In the genomic region with DNA sequence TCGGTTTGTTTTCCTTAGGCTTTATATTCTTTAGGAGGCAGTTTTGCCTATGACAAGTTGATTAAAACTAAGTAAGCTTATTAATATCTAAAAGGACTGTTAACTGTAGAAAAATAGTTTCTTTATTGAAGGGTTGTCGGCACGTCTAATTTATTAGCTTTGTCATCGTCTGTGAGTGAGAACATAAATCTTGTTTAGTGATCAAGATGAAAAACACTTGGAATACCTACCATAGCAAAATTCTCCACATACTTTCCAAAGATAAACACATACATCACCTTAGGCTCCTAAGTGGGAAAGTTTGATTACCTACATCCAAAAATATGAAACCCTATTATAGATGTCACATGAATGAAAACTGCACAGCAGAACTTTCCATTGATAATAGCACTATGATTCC, we compare ENCODE assay signal across 16 cellular contexts.
DNase-seq lines count a peak whose midpoint lies in the region; ATAC-seq, FAIRE-seq and TF ChIP-seq lines count a peak whose summit lies in the region.
"Had no signal": no experiment of that assay in that cellular context is flagged by ENCODE, and none has a peak within 500 bp of the region (broad histone marks: within the 10 kb centered on the region; RNA-seq: fewer than 3 reads in every experiment).

No MANE protein-coding gene starts in this region.

- H3K27me3 Mint-ChIP-seq in mesothelial cell of epicardium (ENCODE audit: low read depth) = no peaks in the 10 kb centered on the region

- H3K27ac ChIP-seq in PC-9 (peak overlapping the region; percentile 93), stomach (no peak overlapping the region), lower lobe of right lung (no peak overlapping the region)
- H3K27ac ChIP-seq: BLaER1 treated with 17β-estradiol and CSF1 and Interleukin-3, amounts not matched to agents 10 nM and 100 nM; HL-60 had no signal

- no peak for ATAC-seq in GM18505 (IDR thresholded peaks at IDR 0.05; ENCODE audit: unreplicated experiment)
- no peak for ATAC-seq in lower lobe of right lung

- CTCF ChIA-PET in HEK293T (lab: Yijun Ruan, JAX) = no interaction called here
- CTCF ChIA-PET in PC-9 (lab: Charles Lee) = interaction anchor here (0.6 to 1.6 kb wide), 3 partner anchors 37 to 333 kb away, joined by 3 to 7 read pairs (median 3); no protein-coding TSS in a partner anchor

- peaks cover 37% of the 10 kb centered on the region for H3K4me1 Mint-ChIP-seq in mesothelial cell of epicardium

- TF ChIP-seq CTCF in PC-9 (conservative IDR thresholded peaks at IDR 0.05) (no peak), bronchial epithelial cell (IDR thresholded peaks at IDR 0.05; ENCODE audit: insufficient read depth, low read length, severe bottlenecking) (no peak), mesothelial cell of epicardium (IDR thresholded peaks at IDR 0.05; ENCODE audit: unreplicated experiment) (no peak), stomach (IDR thresholded peaks at IDR 0.05) (no peak), lower lobe of right lung (IDR thresholded peaks at IDR 0.05) (no peak)

- TF ChIP-seq POLR2A in stomach (IDR thresholded peaks at IDR 0.05) (no peak), GM18505 (IDR thresholded peaks at IDR 0.05; ENCODE audit: borderline replicate concordance, extremely low read depth, insufficient read depth, insufficient read length) (no peak)

- peaks cover 63% of the 10 kb centered on the region for H3K4me1 ChIP-seq in PC-9 (replicated peaks; ENCODE audit: insufficient read depth)
- H3K4me1 ChIP-seq in stomach = no peaks in the 10 kb centered on the region
- no peaks in the 10 kb centered on the region for H3K4me1 ChIP-seq in lower lobe of right lung
- H3K4me1 ChIP-seq: BLaER1 treated with 17β-estradiol and CSF1 and Interleukin-3, amounts not matched to agents 10 nM and 100 nM; HAP-1 had no signal

- peaks cover 27% of the 10 kb centered on the region for H3F3A ChIP-seq in PC-9 (ENCODE audit: insufficient read depth, low read depth)

- H3K4me3 ChIP-seq in PC-9 (peak overlapping the region; percentile 41; the same call in 1 of the 2 replicates), bronchial epithelial cell (ENCODE audit: low read depth, low read length) (no peak overlapping the region), stomach (no peak overlapping the region), lower lobe of right lung (no peak overlapping the region)
- H3K4me3 ChIP-seq: BLaER1 treated with 17β-estradiol and CSF1 and Interleukin-3, amounts not matched to agents 10 nM and 100 nM; HAP-1 had no signal

- peak overlapping the region; percentile 68 for H3K27ac Mint-ChIP-seq in mesothelial cell of epicardium

- no peaks in the 10 kb centered on the region for H3K9me2 ChIP-seq in PC-9 (ENCODE audit: insufficient read depth)

- DNase-seq in HEK293T (ENCODE audit: extremely low spot score) = no peak
- peak in 1 of 2 experiments; percentile 87 for DNase-seq in PC-9
- DNase-seq in bronchial epithelial cell (ENCODE audit: low read depth) = peak; percentile 25
- no peak for DNase-seq in mesothelial cell of epicardium (ENCODE audit: low spot score in 2 of 2, unreplicated experiment in 2 of 2)
- no peak for DNase-seq in stomach
- no peak for DNase-seq in lower lobe of right lung
- DNase-seq: ACHN; CD4-positive, CD25-positive, alpha-beta regulatory T cell; DMS53; GF-D8; GOT3 had no signal

- no peak for FAIRE-seq in bronchial epithelial cell (lab: Jason Lieb, UNC)
- FAIRE-seq: GM18507 had no signal

- no peaks in the 10 kb centered on the region for H4K20me1 ChIP-seq in PC-9 (ENCODE audit: insufficient read depth)
- H4K20me1 ChIP-seq: BLaER1 treated with 17β-estradiol and CSF1 and Interleukin-3, amounts not matched to agents 10 nM and 100 nM had no signal

- POLR2A ChIA-PET in HEK293T (lab: Yijun Ruan, JAX) = interaction anchor here (0.6 to 1.4 kb wide), 4 partner anchors 12 to 90 kb away, joined by 3 read pairs; no protein-coding TSS in a partner anchor
- POLR2A ChIA-PET in PC-9 (lab: Charles Lee; ENCODE audit: unreplicated experiment) = interaction anchor here (0.5 to 1.1 kb wide), 10 partner anchors 20 to 675 kb away, joined by 3 to 31 read pairs (median 5); no protein-coding TSS in a partner anchor

- BruUV-seq in PC-9 (replicated peaks; lab: Mats Ljungman, UMichigan) = no TSS peak

- 59 to 64% (median 62%) methylated on average over 4 of the region's 4 CpGs for WGBS in stomach, 5 donors

- no peak overlapping the region for H3K4me3 Mint-ChIP-seq in mesothelial cell of epicardium
- H3K4me3 Mint-ChIP-seq: CD4-positive, CD25-positive, alpha-beta regulatory T cell had no signal

- peaks cover 7% of the 10 kb centered on the region for H3K9me3 Mint-ChIP-seq in mesothelial cell of epicardium
- H3K9me3 Mint-ChIP-seq: CD4-positive, CD25-positive, alpha-beta regulatory T cell had no signal

- H2AFZ ChIP-seq in PC-9 = no peak overlapping the region

- intact Hi-C loops in PC-9 (cut with micrococcal nuclease; ENCODE audit: unreplicated experiment) (loop anchor here (1.0 to 5.0 kb wide), 6 partner anchors 75 to 692 kb away; no protein-coding TSS in a partner anchor), stomach (cut with DNase I; ENCODE audit: low total_unique reads) (no loop called here), lower lobe of right lung (cut with DNase I) (no loop called here)

- peak overlapping the region; percentile 73 for H3K4me2 ChIP-seq in PC-9
- H3K4me2 ChIP-seq: BLaER1 treated with 17β-estradiol and CSF1 and Interleukin-3, amounts not matched to agents 10 nM and 100 nM had no signal

- no peaks in the 10 kb centered on the region for H3K36me3 Mint-ChIP-seq in mesothelial cell of epicardium
- H3K36me3 Mint-ChIP-seq: CD4-positive, CD25-positive, alpha-beta regulatory T cell had no signal

- H3K9me3 ChIP-seq in PC-9 (ENCODE audit: insufficient read depth, low read depth) (no peaks in the 10 kb centered on the region), stomach (no peaks in the 10 kb centered on the region), lower lobe of right lung (no peaks in the 10 kb centered on the region)
- H3K9me3 ChIP-seq: HAP-1 had no signal

- H3K36me3 ChIP-seq in PC-9 (ENCODE audit: low read depth) (no peaks in the 10 kb centered on the region), bronchial epithelial cell (ENCODE audit: control insufficient read depth, insufficient read depth, low read length) (no peaks in the 10 kb centered on the region), stomach (no peaks in the 10 kb centered on the region), lower lobe of right lung (no peaks in the 10 kb centered on the region)
- H3K36me3 ChIP-seq: BLaER1 treated with 17β-estradiol and CSF1 and Interleukin-3, amounts not matched to agents 10 nM and 100 nM; HAP-1 had no signal

- no peaks in the 10 kb centered on the region for H3K27me3 ChIP-seq in PC-9 (ENCODE audit: insufficient read depth, low read depth)
- H3K27me3 ChIP-seq in bronchial epithelial cell (ENCODE audit: control insufficient read depth, insufficient read depth, low read length) = no peaks in the 10 kb centered on the region
- H3K27me3 ChIP-seq in stomach = no peaks in the 10 kb centered on the region
- no peaks in the 10 kb centered on the region for H3K27me3 ChIP-seq in lower lobe of right lung (ENCODE audit: low read depth)
- H3K27me3 ChIP-seq: BLaER1 treated with 17β-estradiol and CSF1 and Interleukin-3, amounts not matched to agents 10 nM and 100 nM had no signal

- H3K79me2 ChIP-seq in PC-9 (ENCODE audit: low read depth) = no peaks in the 10 kb centered on the region

- no peak for TF ChIP-seq EP300 in stomach (IDR thresholded peaks at IDR 0.05)

TF ChIP-seq in HEK293T, 16 proteins besides CTCF, POLR2A, EP300 and RAD21:
- 0 out of 2 replicates have a peak, but pooled peaks have one; percentile 51 for TF ChIP-seq ARNT (IDR thresholded peaks at IDR 0.05)
- no peak for TF ChIP-seq FOXM1 (IDR thresholded peaks at IDR 0.05; ENCODE audit: borderline replicate concordance)
- TF ChIP-seq CTBP1 (IDR thresholded peaks at IDR 0.05; ENCODE audit: borderline replicate concordance) = 0 out of 2 replicates have a peak, but pooled peaks have one; percentile 54
- TF ChIP-seq, protein P1, sequence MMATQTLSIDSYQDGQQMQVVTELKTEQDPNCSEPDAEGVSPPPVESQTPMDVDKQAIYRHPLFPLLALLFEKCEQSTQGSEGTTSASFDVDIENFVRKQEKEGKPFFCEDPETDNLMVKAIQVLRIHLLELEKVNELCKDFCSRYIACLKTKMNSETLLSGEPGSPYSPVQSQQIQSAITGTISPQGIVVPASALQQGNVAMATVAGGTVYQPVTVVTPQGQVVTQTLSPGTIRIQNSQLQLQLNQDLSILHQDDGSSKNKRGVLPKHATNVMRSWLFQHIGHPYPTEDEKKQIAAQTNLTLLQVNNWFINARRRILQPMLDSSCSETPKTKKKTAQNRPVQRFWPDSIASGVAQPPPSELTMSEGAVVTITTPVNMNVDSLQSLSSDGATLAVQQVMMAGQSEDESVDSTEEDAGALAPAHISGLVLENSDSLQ (IDR thresholded peaks at IDR 0.05) = peak; percentile 89
TF ChIP-seq in HEK293T: peak in this region for 3.
